ENCODE assay signal across 1 cellular context in genomic region chr16:50360033-50360778, GRCh38.
TF ChIP-seq lines count a peak whose summit lies in the region.

No MANE protein-coding gene starts in this region.

TF ChIP-seq in HepG2, 621 proteins besides CTCF, POLR2A, EP300 and RAD21 (continued from another document):
- TF ChIP-seq ZNF646 (CRISPR knock-in tag; IDR thresholded peaks at IDR 0.05), result no peak
